ENCODE assay signal across 17 cellular contexts in the genomic region with DNA sequence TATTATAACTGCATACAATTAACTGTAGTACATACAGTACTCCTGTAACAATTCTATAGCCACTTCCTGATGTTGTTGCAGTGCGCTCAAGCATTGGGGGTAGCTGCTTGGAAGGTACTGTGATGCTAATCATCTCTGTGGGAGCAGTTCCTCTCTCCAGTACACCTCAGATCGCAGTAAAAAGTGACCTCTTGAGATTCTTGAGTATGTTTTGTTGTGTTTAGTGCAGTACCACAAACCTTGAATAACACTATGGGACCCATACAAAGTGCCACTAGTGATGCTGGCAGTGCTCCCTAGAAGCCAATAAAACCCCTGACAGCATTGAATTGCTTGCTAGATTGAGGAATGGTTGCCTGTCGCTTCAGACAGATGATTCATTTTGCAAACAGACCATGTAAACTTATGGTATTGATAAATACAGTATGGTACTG.
DNase-seq lines count a peak whose midpoint lies in the region; ATAC-seq and TF ChIP-seq lines count a peak whose summit lies in the region.
"Had no signal": no experiment of that assay in that cellular context is flagged by ENCODE, and none has a peak within 500 bp of the region (broad histone marks: within the 10 kb centered on the region; RNA-seq: fewer than 3 reads in every experiment).

No MANE protein-coding gene starts in this region.

- dilution Hi-C loops in IMR-90 (cut with HindIII; ENCODE audit: low sequenced_read_pairs, unreplicated experiment), result no loop called here

- no peak overlapping the region for H3K4me3 ChIP-seq in IMR-90 (ENCODE audit: insufficient read depth, low read depth, low read length)
- no peak overlapping the region for H3K4me3 ChIP-seq in mucosa of descending colon
- H3K4me3 ChIP-seq: breast epithelium, heart left ventricle had no signal

- no peak overlapping the region for H2BK5ac ChIP-seq in IMR-90 (ENCODE audit: low read depth, low read length, poor library complexity, severe bottlenecking)

- peak overlapping the region; percentile 81 for H3K27ac Mint-ChIP-seq in chondrocyte (ENCODE audit: unreplicated experiment)
- H3K27ac Mint-ChIP-seq: activated naive CD8-positive, alpha-beta T cell had no signal

- H4K20me1 ChIP-seq in IMR-90 (ENCODE audit: insufficient read depth, low read length), result peaks cover 18% of the 10 kb centered on the region

- H4K91ac ChIP-seq in IMR-90 (ENCODE audit: insufficient read depth, low read depth, low read length), result peak overlapping the region; percentile 17; the same call in 1 of the 2 replicates

- H3K56ac ChIP-seq in IMR-90 (ENCODE audit: extremely low read depth, insufficient read depth, low read length), result no peak overlapping the region

- H3K4me1 ChIP-seq in IMR-90 (ENCODE audit: control insufficient read depth, insufficient read depth, low read length), result peaks cover 32% of the 10 kb centered on the region
- peaks cover 20% of the 10 kb centered on the region for H3K4me1 ChIP-seq in mucosa of descending colon (ENCODE audit: low read depth)
- H3K4me1 ChIP-seq: breast epithelium had no signal

- no peak overlapping the region for H2BK15ac ChIP-seq in IMR-90 (ENCODE audit: low read depth, low read length)

- H3K4me1 Mint-ChIP-seq in chondrocyte (ENCODE audit: low read depth), result peaks cover 82% of the 10 kb centered on the region

- CTCF ChIA-PET in IMR-90 (lab: Yijun Ruan, JAX), result no interaction called here

- ATAC-seq in IMR-90 (ENCODE audit: low read depth), result no peak
- ATAC-seq in mucosa of descending colon, result peak; percentile 89
- no peak for ATAC-seq in HG03159 (IDR thresholded peaks at IDR 0.05; ENCODE audit: unreplicated experiment)
- no peak for ATAC-seq in HG03095 (IDR thresholded peaks at IDR 0.05; ENCODE audit: unreplicated experiment)
- ATAC-seq: activated T-cell treated with anti-CD3 and anti-CD28 coated beads, Interleukin-2, amount 50 U/mL, for 4 hours; heart left ventricle; left cardiac atrium had no signal

- peak overlapping the region; percentile 42; the same call in 1 of the 2 replicates for H4K5ac ChIP-seq in IMR-90 (ENCODE audit: low read depth, low read length)

- H3K9me3 Mint-ChIP-seq in chondrocyte (ENCODE audit: low read depth), result peaks cover 6% of the 10 kb centered on the region

- no peak overlapping the region for H2AK9ac ChIP-seq in IMR-90 (replicated peaks; ENCODE audit: low read depth, low read length, poor library complexity)

- intact Hi-C loops in IMR-90 (cut with micrococcal nuclease), result no loop called here
- intact Hi-C loops in mucosa of descending colon (cut with DNase I, micrococcal nuclease), result no loop called here

- no CpG with 5 or more reads among the region's 3 CpGs for WGBS in IMR-90 (ENCODE audit: extremely low coverage in 2 of 2, insufficient read length in 1 of 2), 2 experiments

- TF ChIP-seq CTCF in IMR-90 (conservative IDR thresholded peaks at IDR 0.05; ENCODE audit: low read depth, low read length) (no peak), chondrocyte (IDR thresholded peaks at IDR 0.05) (no peak), mucosa of descending colon (IDR thresholded peaks at IDR 0.05) (no peak)

- H3K18ac ChIP-seq in IMR-90 (ENCODE audit: low read depth, low read length), result peak overlapping the region; percentile 59; the same call in 1 of the 2 replicates

- no peak overlapping the region for H2AFZ ChIP-seq in IMR-90 (replicated peaks; ENCODE audit: low read length, poor library complexity)

- H3K14ac ChIP-seq in IMR-90 (replicated peaks; ENCODE audit: low read depth, low read length), result 0 out of 2 replicates have a peak overlapping the region, but pooled peaks have one; percentile 50

- peaks cover 4% of the 10 kb centered on the region for H3K36me3 Mint-ChIP-seq in chondrocyte (ENCODE audit: low read depth)

- peaks cover 29% of the 10 kb centered on the region for H3K9me1 ChIP-seq in IMR-90 (ENCODE audit: insufficient read depth, low read length)

- H3K79me1 ChIP-seq in IMR-90 (ENCODE audit: low read depth in 1 of 2, low read length in 2 of 2), result peaks cover 23 to 75% of the 10 kb centered on the region in 2 experiments

- H3K4me3 Mint-ChIP-seq in chondrocyte (ENCODE audit: unreplicated experiment), result no peak overlapping the region
- H3K4me3 Mint-ChIP-seq: activated naive CD8-positive, alpha-beta T cell; activated T-cell treated with anti-CD3 and anti-CD28 coated beads, Interleukin-2, amount 50 U/mL, for 4 hours had no signal

- H2BK120ac ChIP-seq in IMR-90 (ENCODE audit: low read depth, low read length), result peak overlapping the region; percentile 1; the same call in 1 of the 2 replicates

- H3K27me3 Mint-ChIP-seq in chondrocyte (ENCODE audit: low read depth), result no peaks in the 10 kb centered on the region

- no peaks in the 10 kb centered on the region for H3K27me3 ChIP-seq in IMR-90 (ENCODE audit: control insufficient read depth, insufficient read depth, low read length)
- H3K27me3 ChIP-seq: breast epithelium, heart left ventricle had no signal

- in situ Hi-C loops in IMR-90 (cut with MboI; ENCODE audit: low sequenced_read_pairs), result no loop called here

- H4K8ac ChIP-seq in IMR-90 (ENCODE audit: low read depth in 2 of 2, low read length in 2 of 2), result no peak overlapping the region

- H3K9me3 ChIP-seq in IMR-90 (ENCODE audit: control insufficient read depth, insufficient read depth, low read length), result peaks cover 4% of the 10 kb centered on the region; the same call in 1 of the 2 replicates
- no peaks in the 10 kb centered on the region for H3K9me3 ChIP-seq in mucosa of descending colon
- H3K9me3 ChIP-seq: breast epithelium, SK-N-SH had no signal

- POLR2A ChIA-PET in IMR-90 (lab: Charles Lee; ENCODE audit: unreplicated experiment), result no interaction called here

- H3K27ac ChIP-seq in IMR-90 (ENCODE audit: insufficient read depth, low read length), result no peak overlapping the region
- H3K27ac ChIP-seq: breast epithelium, heart left ventricle had no signal

- no peak for TF ChIP-seq POLR2A in IMR-90 (IDR thresholded peaks at IDR 0.05; ENCODE audit: low read depth, low read length)

- TF ChIP-seq RAD21 in IMR-90 (IDR thresholded peaks at IDR 0.05; ENCODE audit: low read length), result no peak

- peak overlapping the region; percentile 25; the same call in 1 of the 2 replicates for H3K4me2 ChIP-seq in IMR-90 (ENCODE audit: low read depth, low read length)
- H3K4me2 ChIP-seq: SK-N-SH had no signal

- peak; percentile 44 for DNase-seq in DMS53 treated with DMSO at 0.1 percent for 48 hours (lab: John Stamatoyannopoulos, UW; ENCODE audit: unreplicated experiment)
- DNase-seq in IMR-90, result no peak
- no peak for DNase-seq in chondrocyte (ENCODE audit: low spot score)
- DNase-seq in mucosa of descending colon, result peak in 1 of 3 donors; percentile 74
- DNase-seq in activated CD8-positive, alpha-beta memory T cell treated with anti-CD3 and anti-CD28 coated beads, Interleukin-2, amount 50 U/mL, for 4 hours, result no peak
- no peak for DNase-seq in HK-2 (ENCODE audit: unreplicated experiment)
- DNase-seq: activated T-cell treated with anti-CD3 and anti-CD28 coated beads, Interleukin-2, amount 50 U/mL, for 4 hours; heart left ventricle; KG1; left cardiac atrium; NCI-H1105; SK-N-SH; stimulated activated CD4-positive, alpha-beta T cell treated with anti-CD3 and anti-CD28 coated beads, Interleukin-4, amount 100 ng/mL, for 1 hour had no signal

- BruUV-seq in IMR-90 (replicated peaks; lab: Mats Ljungman, UMichigan), result no TSS peak

- 0 out of 2 replicates have a peak overlapping the region, but pooled peaks have one; percentile 13 for H2AK5ac ChIP-seq in IMR-90 (ENCODE audit: low read depth, low read length)

- no peak overlapping the region for H3K9ac ChIP-seq in IMR-90 (ENCODE audit: low read depth, low read length)
- H3K9ac ChIP-seq: SK-N-SH had no signal

- H3K23ac ChIP-seq in IMR-90 (ENCODE audit: low read depth, low read length), result no peak overlapping the region

- peaks cover 7% of the 10 kb centered on the region for H3K36me3 ChIP-seq in IMR-90 (ENCODE audit: control insufficient read depth, insufficient read depth, low read length)
- no peaks in the 10 kb centered on the region for H3K36me3 ChIP-seq in mucosa of descending colon (ENCODE audit: low read depth)
- H3K36me3 ChIP-seq: breast epithelium had no signal

- no peak overlapping the region for H2BK20ac ChIP-seq in IMR-90 (ENCODE audit: low read depth, low read length)

- peak overlapping the region; percentile 33; the same call in 1 of the 2 replicates for H3K4ac ChIP-seq in IMR-90 (ENCODE audit: low read depth, low read length)

TF ChIP-seq in IMR-90, 13 proteins besides CTCF, POLR2A, EP300 and RAD21 (continues in another document):
- no peak for TF ChIP-seq FOS (IDR thresholded peaks at IDR 0.05; ENCODE audit: low read depth, low read length)
- no peak for TF ChIP-seq CEBPB (IDR thresholded peaks at IDR 0.05; ENCODE audit: low read depth, low read length)
- TF ChIP-seq, protein P1, sequence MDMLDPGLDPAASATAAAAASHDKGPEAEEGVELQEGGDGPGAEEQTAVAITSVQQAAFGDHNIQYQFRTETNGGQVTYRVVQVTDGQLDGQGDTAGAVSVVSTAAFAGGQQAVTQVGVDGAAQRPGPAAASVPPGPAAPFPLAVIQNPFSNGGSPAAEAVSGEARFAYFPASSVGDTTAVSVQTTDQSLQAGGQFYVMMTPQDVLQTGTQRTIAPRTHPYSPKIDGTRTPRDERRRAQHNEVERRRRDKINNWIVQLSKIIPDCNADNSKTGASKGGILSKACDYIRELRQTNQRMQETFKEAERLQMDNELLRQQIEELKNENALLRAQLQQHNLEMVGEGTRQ (IDR thresholded peaks at IDR 0.05; ENCODE audit: low read depth, low read length), result no peak
- TF ChIP-seq NFE2L2 (IDR thresholded peaks at IDR 0.05; ENCODE audit: low read depth, low read length), result no peak
- TF ChIP-seq MAZ (IDR thresholded peaks at IDR 0.05; ENCODE audit: borderline replicate concordance, low read depth, low read length), result no peak
- TF ChIP-seq CHD1 (IDR thresholded peaks at IDR 0.05; ENCODE audit: low read depth, low read length), result no peak
- TF ChIP-seq MXI1 (IDR thresholded peaks at IDR 0.05; ENCODE audit: borderline replicate concordance, low read depth, low read length), result no peak
- TF ChIP-seq RCOR1 (IDR thresholded peaks at IDR 0.05; ENCODE audit: insufficient replicate concordance, low read length), result no peak
- no peak for TF ChIP-seq SMC3 (IDR thresholded peaks at IDR 0.05; ENCODE audit: low read depth, low read length)
- no peak for TF ChIP-seq RFX5 (IDR thresholded peaks at IDR 0.05; ENCODE audit: low read depth, low read length)
- no peak for TF ChIP-seq BHLHE40 (IDR thresholded peaks at IDR 0.05; ENCODE audit: low read depth, low read length)
- TF ChIP-seq MAFK (IDR thresholded peaks at IDR 0.05; ENCODE audit: low read depth, low read length), result no peak
